ENCODE assay signal across 9 cellular contexts in the genomic region with DNA sequence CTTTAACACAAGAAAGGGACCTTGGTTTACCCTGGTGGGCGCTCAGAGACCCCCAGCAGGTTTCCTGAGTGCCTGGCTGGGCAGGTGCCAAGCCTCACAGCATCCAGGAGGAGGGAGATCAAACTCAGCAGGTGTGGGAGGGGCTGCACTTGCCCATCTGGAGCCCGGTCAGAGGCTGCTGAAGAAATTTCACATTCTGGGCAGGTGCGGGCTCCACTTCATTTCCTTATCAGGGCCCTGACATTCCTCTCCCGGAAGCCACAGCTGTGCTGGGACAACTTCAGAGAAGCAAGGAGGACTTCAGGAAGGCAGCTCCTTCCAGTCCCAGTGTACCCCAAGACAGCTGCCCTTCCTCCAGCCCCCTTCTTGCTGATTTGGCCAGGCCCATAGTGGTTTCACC.
DNase-seq lines count a peak whose midpoint lies in the region; ATAC-seq and TF ChIP-seq lines count a peak whose summit lies in the region.
"Had no signal": no experiment of that assay in that cellular context is flagged by ENCODE, and none has a peak within 500 bp of the region (broad histone marks: within the 10 kb centered on the region; RNA-seq: fewer than 3 reads in every experiment).

No MANE protein-coding gene starts in this region.

- no peaks in the 10 kb centered on the region for H3K27me3 Mint-ChIP-seq in activated naive CD8-positive, alpha-beta T cell treated with anti-CD3 and anti-CD28 coated beads, Interleukin-2, amount 50 U/mL, for 24 hours

- no peak for TF ChIP-seq CTCF in Loucy (conservative IDR thresholded peaks at IDR 0.05; ENCODE audit: low read length)

- H3K79me2 ChIP-seq in Loucy (ENCODE audit: insufficient read depth, low read length) = peaks cover 7% of the 10 kb centered on the region

- H3K4me3 ChIP-seq in Loucy (ENCODE audit: low read length, poor library complexity, severe bottlenecking) (no peak overlapping the region), muscle layer of colon (ENCODE audit: low read depth in 1 of 2, low read length in 2 of 2) (peak overlapping the region in 1 of 2 donors; percentile 10)
- H3K4me3 ChIP-seq: SJSA1 had no signal

- H3K9me3 ChIP-seq in Loucy (ENCODE audit: insufficient read depth, low read depth, low read length) (no peaks in the 10 kb centered on the region), muscle layer of colon (ENCODE audit: low read length) (no peaks in the 10 kb centered on the region)
- H3K9me3 ChIP-seq: SJSA1 had no signal

- no peak overlapping the region for H3K4me3 Mint-ChIP-seq in activated naive CD8-positive, alpha-beta T cell treated with anti-CD3 and anti-CD28 coated beads, Interleukin-2, amount 50 U/mL, for 24 hours

- H3K27ac Mint-ChIP-seq in activated naive CD8-positive, alpha-beta T cell treated with anti-CD3 and anti-CD28 coated beads, Interleukin-2, amount 50 U/mL, for 24 hours = peak overlapping the region; percentile 72

- H3K36me3 ChIP-seq in Loucy (ENCODE audit: insufficient read depth, low read length) = no peaks in the 10 kb centered on the region
- no peaks in the 10 kb centered on the region for H3K36me3 ChIP-seq in muscle layer of colon (ENCODE audit: insufficient read depth, low read length)
- H3K36me3 ChIP-seq: SJSA1 had no signal

- H3K9ac ChIP-seq in Loucy (ENCODE audit: low read depth, low read length, poor library complexity, severe bottlenecking) (peak overlapping the region; percentile 72), muscle layer of colon (ENCODE audit: low read length) (no peak overlapping the region)

- peaks cover under 1% of the 10 kb centered on the region for H3K4me1 Mint-ChIP-seq in activated naive CD8-positive, alpha-beta T cell treated with anti-CD3 and anti-CD28 coated beads, Interleukin-2, amount 50 U/mL, for 24 hours

- H3K27me3 ChIP-seq in Loucy (ENCODE audit: insufficient read depth, low read length, poor library complexity, severe bottlenecking) = no peaks in the 10 kb centered on the region
- no peaks in the 10 kb centered on the region for H3K27me3 ChIP-seq in muscle layer of colon (ENCODE audit: control insufficient read depth in 1 of 2, insufficient read depth in 2 of 2, low read length in 2 of 2)
- H3K27me3 ChIP-seq: SJSA1 had no signal

- H4K20me1 ChIP-seq in Loucy (ENCODE audit: insufficient read depth, low read length, poor library complexity, severe bottlenecking) = no peaks in the 10 kb centered on the region

- H3K27ac ChIP-seq in muscle layer of colon (ENCODE audit: low read depth, low read length) = peak overlapping the region; percentile 79
- H3K27ac ChIP-seq: SJSA1 had no signal

- H3K9me3 Mint-ChIP-seq in activated naive CD8-positive, alpha-beta T cell treated with anti-CD3 and anti-CD28 coated beads, Interleukin-2, amount 50 U/mL, for 24 hours = no peaks in the 10 kb centered on the region

- H3K9me2 ChIP-seq in Loucy (replicated peaks; ENCODE audit: low read depth, low read length) = no peaks in the 10 kb centered on the region

- no peak overlapping the region for H3K4me2 ChIP-seq in Loucy (ENCODE audit: low read depth, low read length, poor library complexity, severe bottlenecking)

- H3K36me3 Mint-ChIP-seq in activated naive CD8-positive, alpha-beta T cell treated with anti-CD3 and anti-CD28 coated beads, Interleukin-2, amount 50 U/mL, for 24 hours (ENCODE audit: low read depth) = peaks cover 6% of the 10 kb centered on the region

- no peaks in the 10 kb centered on the region for H3F3A ChIP-seq in Loucy (ENCODE audit: low read depth)

- H2AFZ ChIP-seq in Loucy (ENCODE audit: low read length) = no peak overlapping the region

- peak; percentile 70 for DNase-seq in COR-L47 (lab: John Stamatoyannopoulos, UW)
- DNase-seq in activated naive CD8-positive, alpha-beta T cell treated with anti-CD3 and anti-CD28 coated beads, Interleukin-2, amount 50 U/mL, for 24 hours = no peak
- no peak for DNase-seq in NCI-H187 (lab: John Stamatoyannopoulos, UW)
- DNase-seq in NK-92 treated with Interleukin-12 subunit alpha and Interleukin-12 subunit beta, amount 100 ng/mL, for 24 hours (lab: John Stamatoyannopoulos, UW) = no peak
- DNase-seq in cerebellar nuclear complex (lab: John Stamatoyannopoulos, UW) = no peak

- no peak for ATAC-seq in activated naive CD8-positive, alpha-beta T cell treated with anti-CD3 and anti-CD28 coated beads, Interleukin-2, amount 50 U/mL, for 24 hours
- no peak for ATAC-seq in HG03025 (IDR thresholded peaks at IDR 0.05; ENCODE audit: low FRiP score, unreplicated experiment)

- H3K4me1 ChIP-seq in Loucy (ENCODE audit: insufficient read depth, low read length, poor library complexity, severe bottlenecking) = peaks cover 73% of the 10 kb centered on the region
- H3K4me1 ChIP-seq in muscle layer of colon (ENCODE audit: insufficient read depth, low read length) = no peaks in the 10 kb centered on the region
